ENCODE assay signal across 27 cellular contexts in genomic region chr3:185416513-185416912, GRCh38.
"Had no signal": no experiment of that assay in that cellular context is flagged by ENCODE, and none has a peak within 500 bp of the region (broad histone marks: within the 10 kb centered on the region; RNA-seq: fewer than 3 reads in every experiment).

No MANE protein-coding gene starts in this region.

- H3K4me3 Mint-ChIP-seq: stimulated activated effector memory CD8-positive, alpha-beta T cell treated with anti-CD3 and anti-CD28 coated beads, Interleukin-12 subunit alpha, Interleukin-12 subunit beta, amount 100 ng/mL, for 72 hours; stimulated activated memory B cell treated with anti-CD40 and anti-IgM and Interleukin-4, amounts not matched to agents 10 μg/mL and 1 μg/mL and 100 μg/mL, for 72 hours; stimulated activated naive B cell treated with anti-CD40 and anti-IgM and Interleukin-4, amounts not matched to agents 10 μg/mL and 1 μg/mL and 100 μg/mL, for 72 hours; stimulated activated naive CD8-positive, alpha-beta T cell treated with anti-CD3 and anti-CD28 coated beads, Interleukin-15, amount 100 ng/mL, for 72 hours; stimulated activated naive CD8-positive, alpha-beta T cell treated with anti-CD3 and anti-CD28 coated beads, Interleukin-15, Interleukin-2, amounts not matched to agents 100 ng/mL and 50 ng/mL, for 24 hours; type B pancreatic cell had no signal

- H3K27ac Mint-ChIP-seq: stimulated activated effector memory CD8-positive, alpha-beta T cell treated with anti-CD3 and anti-CD28 coated beads, Interleukin-12 subunit alpha, Interleukin-12 subunit beta, amount 100 ng/mL, for 72 hours; stimulated activated memory B cell treated with anti-CD40 and anti-IgM and Interleukin-4, amounts not matched to agents 10 μg/mL and 1 μg/mL and 100 μg/mL, for 72 hours; stimulated activated naive B cell treated with anti-CD40 and anti-IgM and Interleukin-4, amounts not matched to agents 10 μg/mL and 1 μg/mL and 100 μg/mL, for 72 hours; stimulated activated naive CD8-positive, alpha-beta T cell treated with anti-CD3 and anti-CD28 coated beads, Interleukin-15, Interleukin-2, amounts not matched to agents 100 ng/mL and 50 ng/mL, for 24 hours; type B pancreatic cell had no signal

- H3K9me3 ChIP-seq: stomach, suprapubic skin, testis, thoracic aorta, thyroid gland, tibial artery, tibial nerve, transverse colon, upper lobe of left lung, uterus, vagina had no signal

- H3K27me3 Mint-ChIP-seq: type B pancreatic cell had no signal

- H3K4me1 ChIP-seq: testis, tibial nerve, uterus, vagina had no signal

- H3K36me3 Mint-ChIP-seq: stimulated activated effector memory CD8-positive, alpha-beta T cell treated with anti-CD3 and anti-CD28 coated beads, Interleukin-12 subunit alpha, Interleukin-12 subunit beta, amount 100 ng/mL, for 72 hours; stimulated activated memory B cell treated with anti-CD40 and anti-IgM and Interleukin-4, amounts not matched to agents 10 μg/mL and 1 μg/mL and 100 μg/mL, for 72 hours; stimulated activated naive B cell treated with anti-CD40 and anti-IgM and Interleukin-4, amounts not matched to agents 10 μg/mL and 1 μg/mL and 100 μg/mL, for 72 hours; type B pancreatic cell had no signal

- H3K27ac ChIP-seq: stomach, suprapubic skin, testis, thoracic aorta, thyroid gland, tibial artery, tibial nerve, transverse colon, upper lobe of left lung, uterus, vagina had no signal

- DNase-seq: stimulated activated CD4-positive, alpha-beta T cell treated with anti-CD3 and anti-CD28 coated beads, Interleukin-2, amount 100 ng/mL, for 48 hours; stimulated activated CD4-positive, alpha-beta T cell treated with anti-CD3 and anti-CD28 coated beads, Interleukin-4, amount 100 ng/mL, for 1 hour; stimulated activated CD4-positive, alpha-beta T cell treated with anti-CD3 and anti-CD28 coated beads, Interleukin-4, amount 100 ng/mL, for 24 hours; stimulated activated CD4-positive, alpha-beta T cell treated with anti-CD3 and anti-CD28 coated beads, Interleukin-4, amount 100 ng/mL, for 4 hours; stimulated activated CD8-positive, alpha-beta memory T cell treated with anti-CD3 and anti-CD28 coated beads, Interleukin-4, amount 100 ng/mL, for 48 hours; stimulated activated naive B cell treated with anti-CD40 and anti-IgM and Interleukin-4, amounts not matched to agents 10 μg/mL and 1 μg/mL and 100 μg/mL, for 72 hours; stimulated activated naive CD4-positive, alpha-beta T cell; stimulated activated naive CD4-positive, alpha-beta T cell treated with Interleukin-2 at 50 U/mL for 16 hours; stimulated activated naive CD8-positive, alpha-beta T cell treated with anti-CD3 and anti-CD28 coated beads, Interleukin-15, amount 100 ng/mL, for 72 hours; stimulated activated naive CD8-positive, alpha-beta T cell treated with anti-CD3 and anti-CD28 coated beads, Interleukin-15, Interleukin-2, amounts not matched to agents 100 U/mL and 50 U/mL, for 24 hours; stomach; substantia nigra; testis; thyroid gland; tibial artery; transverse colon; trophoblast cell; uterus had no signal

- H3K27me3 ChIP-seq: stomach, suprapubic skin, testis, thyroid gland, tibial artery, tibial nerve, transverse colon, upper lobe of left lung, uterus, vagina had no signal

- H3K9me3 Mint-ChIP-seq: stimulated activated effector memory CD8-positive, alpha-beta T cell treated with anti-CD3 and anti-CD28 coated beads, Interleukin-12 subunit alpha, Interleukin-12 subunit beta, amount 100 ng/mL, for 72 hours; stimulated activated memory B cell treated with anti-CD40 and anti-IgM and Interleukin-4, amounts not matched to agents 10 μg/mL and 1 μg/mL and 100 μg/mL, for 72 hours; stimulated activated naive B cell treated with anti-CD40 and anti-IgM and Interleukin-4, amounts not matched to agents 10 μg/mL and 1 μg/mL and 100 μg/mL, for 72 hours; stimulated activated naive CD8-positive, alpha-beta T cell treated with anti-CD3 and anti-CD28 coated beads, Interleukin-15, amount 100 ng/mL, for 72 hours; stimulated activated naive CD8-positive, alpha-beta T cell treated with anti-CD3 and anti-CD28 coated beads, Interleukin-15, Interleukin-2, amounts not matched to agents 100 ng/mL and 50 ng/mL, for 24 hours; type B pancreatic cell had no signal

- H3K4me1 Mint-ChIP-seq: stimulated activated effector memory CD8-positive, alpha-beta T cell treated with anti-CD3 and anti-CD28 coated beads, Interleukin-12 subunit alpha, Interleukin-12 subunit beta, amount 100 ng/mL, for 72 hours; stimulated activated naive CD8-positive, alpha-beta T cell treated with anti-CD3 and anti-CD28 coated beads, Interleukin-15, amount 100 ng/mL, for 72 hours had no signal

- ATAC-seq: stimulated activated effector memory CD8-positive, alpha-beta T cell treated with anti-CD3 and anti-CD28 coated beads, Interleukin-12 subunit alpha, Interleukin-12 subunit beta, amount 100 ng/mL, for 72 hours; stimulated activated memory B cell treated with anti-CD40 and anti-IgM and Interleukin-4, amounts not matched to agents 10 μg/mL and 1 μg/mL and 100 μg/mL, for 72 hours; stimulated activated naive B cell treated with anti-CD40 and anti-IgM and Interleukin-4, amounts not matched to agents 10 μg/mL and 1 μg/mL and 100 μg/mL, for 72 hours; stimulated activated naive CD8-positive, alpha-beta T cell treated with anti-CD3 and anti-CD28 coated beads, Interleukin-15, amount 100 ng/mL, for 72 hours; stimulated activated naive CD8-positive, alpha-beta T cell treated with anti-CD3 and anti-CD28 coated beads, Interleukin-15, Interleukin-2, amounts not matched to agents 100 U/mL and 50 U/mL, for 24 hours had no signal

- H3K4me3 ChIP-seq: stomach, suprapubic skin, testis, thoracic aorta, thyroid gland, tibial artery, tibial nerve, transverse colon, upper lobe of left lung, uterus, vagina had no signal

- H3K36me3 ChIP-seq: stomach, suprapubic skin, thoracic aorta, thyroid gland, tibial artery, tibial nerve, transverse colon, upper lobe of left lung, uterus, vagina had no signal
